24 cellular contexts compared by ENCODE assay signal in genomic region chr4:139469216-139469615, GRCh38.
"Had no signal": no experiment of that assay in that cellular context is flagged by ENCODE, and none has a peak within 500 bp of the region (broad histone marks: within the 10 kb centered on the region; RNA-seq: fewer than 3 reads in every experiment).

No MANE protein-coding gene starts in this region.

- H3K4me1 Mint-ChIP-seq: nephron had no signal

- H3K27ac Mint-ChIP-seq: immature natural killer cell; nephron; stimulated activated naive CD8-positive, alpha-beta T cell treated with anti-CD3 and anti-CD28 coated beads, Interleukin-15, Interleukin-2, amounts not matched to agents 100 ng/mL and 50 ng/mL, for 24 hours had no signal

- H3K27me3 ChIP-seq: dorsolateral prefrontal cortex, esophagus muscularis mucosa, foreskin keratinocyte, right lobe of liver, testis, tibial nerve had no signal

- H3K27ac ChIP-seq: dorsolateral prefrontal cortex, epithelial cell of prostate, esophagus muscularis mucosa, foreskin keratinocyte, left ventricle myocardium inferior, parathyroid adenoma, psoas muscle, testis, tibial nerve had no signal

- ATAC-seq: foreskin keratinocyte; psoas muscle; stimulated activated memory B cell treated with anti-CD40 and anti-IgM and Interleukin-4, amounts not matched to agents 10 μg/mL and 1 μg/mL and 100 μg/mL, for 72 hours had no signal

- DNase-seq: cortex of kidney; dorsolateral prefrontal cortex; effector memory CD4-positive, alpha-beta T cell; foreskin keratinocyte; immature natural killer cell; kidney; left cardiac atrium; left ventricle myocardium inferior; mesenchymal stem cell; naive B cell; occipital lobe; psoas muscle; retina; right lobe of liver; stimulated activated CD4-positive, alpha-beta T cell treated with anti-CD3 and anti-CD28 coated beads, Interleukin-4, amount 100 ng/mL, for 1 hour; testis had no signal

- H3K4me3 Mint-ChIP-seq: immature natural killer cell; naive B cell; nephron; stimulated activated memory B cell treated with anti-CD40 and anti-IgM and Interleukin-4, amounts not matched to agents 10 μg/mL and 1 μg/mL and 100 μg/mL, for 72 hours; stimulated activated naive CD8-positive, alpha-beta T cell treated with anti-CD3 and anti-CD28 coated beads, Interleukin-15, Interleukin-2, amounts not matched to agents 100 ng/mL and 50 ng/mL, for 24 hours had no signal

- H3K4me3 ChIP-seq: dorsolateral prefrontal cortex, esophagus muscularis mucosa, left ventricle myocardium inferior, lung, psoas muscle, right lobe of liver, testis, tibial nerve had no signal

- H3K9me3 ChIP-seq: esophagus muscularis mucosa, right lobe of liver, testis had no signal

- H2AFZ ChIP-seq: parathyroid adenoma had no signal

- H3K27me3 Mint-ChIP-seq: naive B cell; stimulated activated memory B cell treated with anti-CD40 and anti-IgM and Interleukin-4, amounts not matched to agents 10 μg/mL and 1 μg/mL and 100 μg/mL, for 72 hours; stimulated activated naive CD8-positive, alpha-beta T cell treated with anti-CD3 and anti-CD28 coated beads, Interleukin-15, Interleukin-2, amounts not matched to agents 100 ng/mL and 50 ng/mL, for 24 hours had no signal

- H3K9ac ChIP-seq: parathyroid adenoma had no signal

- H3K4me1 ChIP-seq: foreskin keratinocyte, parathyroid adenoma, psoas muscle, testis, tibial nerve had no signal
